ENCODE assay signal across 22 cellular contexts in genomic region chr6:132147530-132148011, GRCh38.
DNase-seq lines count a peak whose midpoint lies in the region; ATAC-seq and TF ChIP-seq lines count a peak whose summit lies in the region.
"Had no signal": no experiment of that assay in that cellular context is flagged by ENCODE, and none has a peak within 500 bp of the region (broad histone marks: within the 10 kb centered on the region; RNA-seq: fewer than 3 reads in every experiment).

No MANE protein-coding gene starts in this region.

- no peaks in the 10 kb centered on the region for H3K79me2 ChIP-seq in mesendoderm (ENCODE audit: control insufficient read depth, insufficient read depth, low read length)

- H3K27me3 ChIP-seq in mesendoderm (ENCODE audit: insufficient read depth, low read length, poor library complexity): no peaks in the 10 kb centered on the region
- H3K27me3 ChIP-seq in uterus: no peaks in the 10 kb centered on the region
- H3K27me3 ChIP-seq: colonic mucosa, transverse colon had no signal

- no peak overlapping the region for H3K27ac ChIP-seq in mesendoderm (ENCODE audit: low read depth, low read length)
- peak overlapping the region in 1 of 2 donors; percentile 4 for H3K27ac ChIP-seq in uterus
- H3K27ac ChIP-seq: C4-2B, colonic mucosa, psoas muscle had no signal

- H3K9me3 ChIP-seq in uterus: no peaks in the 10 kb centered on the region
- H3K9me3 ChIP-seq: colonic mucosa, psoas muscle, transverse colon had no signal

- in situ Hi-C loops in astrocyte of the spinal cord (cut with HindIII; ENCODE audit: low sequenced_read_pairs): no loop called here

- H3K9me3 Mint-ChIP-seq in type B pancreatic cell: no peaks in the 10 kb centered on the region

- no peaks in the 10 kb centered on the region for H3K36me3 Mint-ChIP-seq in type B pancreatic cell
- H3K36me3 Mint-ChIP-seq: activated naive CD8-positive, alpha-beta T cell; immature natural killer cell had no signal

- H3K27me3 Mint-ChIP-seq in type B pancreatic cell: peaks cover 7% of the 10 kb centered on the region
- H3K27me3 Mint-ChIP-seq: activated naive CD8-positive, alpha-beta T cell had no signal

- DNase-seq in AG08396 (ENCODE audit: low spot score): peak; percentile 49
- peak; percentile 76 for DNase-seq in HCEC 1CT
- peak; percentile 93 for DNase-seq in astrocyte of the spinal cord (ENCODE audit: low read depth, low spot score)
- peak; percentile 74 for DNase-seq in mesendoderm
- DNase-seq in uterus: no peak
- DNase-seq in retina: no peak
- DNase-seq in type B pancreatic cell (ENCODE audit: extremely low spot score, unreplicated experiment): no peak
- DNase-seq: activated CD8-positive, alpha-beta memory T cell treated with anti-CD3 and anti-CD28 coated beads, Interleukin-2, amount 50 U/mL, for 48 hours; colonic mucosa; DMS79; GOT3; immature natural killer cell; NCI-H1694; NCI-H524 treated with DMSO at 0.1 percent for 48 hours; PC-3; psoas muscle; stimulated activated CD8-positive, alpha-beta memory T cell treated with anti-CD3 and anti-CD28 coated beads, Interleukin-4, amount 100 ng/mL, for 48 hours; transverse colon had no signal

- H3K4me3 ChIP-seq in astrocyte of the spinal cord (ENCODE audit: low read depth, low read length): no peak overlapping the region
- H3K4me3 ChIP-seq in mesendoderm (ENCODE audit: low read length): no peak overlapping the region
- no peak overlapping the region for H3K4me3 ChIP-seq in uterus
- H3K4me3 ChIP-seq: colonic mucosa, psoas muscle, transverse colon had no signal

- no peaks in the 10 kb centered on the region for H3K79me1 ChIP-seq in mesendoderm (ENCODE audit: low read length)

- TF ChIP-seq CTCF in astrocyte of the spinal cord (IDR thresholded peaks at IDR 0.05; ENCODE audit: low read depth, low read length) (no peak), uterus (IDR thresholded peaks at IDR 0.05) (no peak), type B pancreatic cell (conservative IDR thresholded peaks at IDR 0.05) (no peak)

- no peak overlapping the region for H3K56ac ChIP-seq in mesendoderm (ENCODE audit: low read length)

- H3K27ac Mint-ChIP-seq in type B pancreatic cell: no peak overlapping the region
- H3K27ac Mint-ChIP-seq: activated naive CD8-positive, alpha-beta T cell; immature natural killer cell had no signal

- peaks cover 5% of the 10 kb centered on the region for H3K4me1 Mint-ChIP-seq in type B pancreatic cell (ENCODE audit: unreplicated experiment)
- H3K4me1 Mint-ChIP-seq: immature natural killer cell had no signal

- ATAC-seq in GM21423 (IDR thresholded peaks at IDR 0.05; ENCODE audit: unreplicated experiment): no peak
- ATAC-seq: activated CD4-positive, CD25-positive, alpha-beta regulatory T cell treated with anti-CD3 and anti-CD28 coated beads, Interleukin-2, amount 50 U/mL, for 24 hours; PC-3 had no signal

- H3K4me3 Mint-ChIP-seq in type B pancreatic cell: no peak overlapping the region
- H3K4me3 Mint-ChIP-seq: activated naive CD8-positive, alpha-beta T cell; immature natural killer cell had no signal

- intact Hi-C loops in uterus (cut with DNase I; ENCODE audit: low total_unique reads): no loop called here

- H3K4me1 ChIP-seq in mesendoderm (ENCODE audit: control insufficient read depth, low read depth, low read length) (no peaks in the 10 kb centered on the region), uterus (no peaks in the 10 kb centered on the region)
- H3K4me1 ChIP-seq: colonic mucosa, psoas muscle, transverse colon had no signal

- no peak overlapping the region for H2AK5ac ChIP-seq in mesendoderm (ENCODE audit: low read length)

- no peak overlapping the region for H3K4ac ChIP-seq in mesendoderm (ENCODE audit: low read depth, low read length)

- H2BK5ac ChIP-seq in mesendoderm (ENCODE audit: low read length): no peak overlapping the region

- no peak overlapping the region for H4K5ac ChIP-seq in mesendoderm (ENCODE audit: low read length)

- H3K36me3 ChIP-seq in mesendoderm (ENCODE audit: control insufficient read depth, insufficient read depth, low read length) (no peaks in the 10 kb centered on the region), uterus (no peaks in the 10 kb centered on the region)
- H3K36me3 ChIP-seq: colonic mucosa, transverse colon had no signal

- H2BK15ac ChIP-seq in mesendoderm (replicated peaks; ENCODE audit: low read depth): no peak overlapping the region

- H3K18ac ChIP-seq in mesendoderm (ENCODE audit: low read length): no peak overlapping the region

- no peak overlapping the region for H4K8ac ChIP-seq in mesendoderm (ENCODE audit: low read depth, low read length)

- WGBS in mesendoderm (ENCODE audit: extremely low coverage, insufficient coverage, low lambda C conversion rate): no CpG with 5 or more reads among the region's 2 CpGs

- no peak overlapping the region for H3K4me2 ChIP-seq in mesendoderm (ENCODE audit: low read length)

- H2BK120ac ChIP-seq in mesendoderm (ENCODE audit: low read depth, low read length): no peak overlapping the region

- H3K9ac ChIP-seq in mesendoderm (ENCODE audit: low read length): no peak overlapping the region

- no peak for TF ChIP-seq POLR2A in uterus (IDR thresholded peaks at IDR 0.05)

- no peak overlapping the region for H3K23ac ChIP-seq in mesendoderm (ENCODE audit: low read length)

Comparison
In these comparisons a context has a peak if more than half of its experiments do, and no peak if none do; other contexts are left out.
1. DNase-seq: peak in AG08396 (single experiment), HCEC 1CT (single experiment), astrocyte of the spinal cord (single experiment) and mesendoderm (single experiment); none in uterus (0 of 2), retina (single experiment) and type B pancreatic cell (single experiment).